Comparison of ENCODE assay signal across 22 cellular contexts in the genomic region with DNA sequence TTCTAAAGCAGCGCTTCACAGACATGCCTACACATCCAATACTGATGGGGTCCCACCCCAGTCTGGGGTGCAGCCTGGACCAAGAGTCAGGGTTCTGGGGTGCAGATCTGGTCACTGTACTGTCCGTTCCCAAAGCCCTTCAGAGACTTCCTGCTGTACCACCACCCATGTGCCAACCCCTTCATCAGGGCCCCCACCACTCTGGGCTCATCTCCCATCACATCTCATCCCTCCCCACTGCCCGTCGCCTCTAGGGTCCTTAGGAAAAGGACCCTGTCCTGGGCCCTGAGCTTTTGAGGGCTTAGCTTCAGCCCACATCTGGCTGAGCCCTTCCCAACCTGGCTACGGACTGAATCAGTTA. TPM values are rescaled to one million over a fixed set of nuclear protein-coding genes. Genes with fewer than 3 reads are reported as not detected.
A peak's percentile ranks its signal among the peaks of the same experiment; 100 is the strongest.
DNase-seq lines count a peak whose midpoint lies in the region; ATAC-seq and TF ChIP-seq lines count a peak whose summit lies in the region.
"Had no signal": no experiment of that assay in that cellular context is flagged by ENCODE, and none has a peak within 500 bp of the region (broad histone marks: within the 10 kb centered on the region; RNA-seq: fewer than 3 reads in every experiment).

No MANE protein-coding gene starts in this region.

- peaks cover 3% of the 10 kb centered on the region for H3K27me3 Mint-ChIP-seq in activated CD8-positive, alpha-beta T cell treated with anti-CD3 and anti-CD28 coated beads, Interleukin-2, amount 10 ng/mL, durations not matched to agents 7 days and 5 days (ENCODE audit: low read depth)
- no peaks in the 10 kb centered on the region for H3K27me3 Mint-ChIP-seq in activated CD8-positive, alpha-beta T cell treated with anti-CD3 and anti-CD28 coated beads for 36 hours
- H3K27me3 Mint-ChIP-seq in neural crest cell (ENCODE audit: low read depth), result no peaks in the 10 kb centered on the region
- H3K27me3 Mint-ChIP-seq: CD4-positive, alpha-beta memory T cell had no signal

- H3K9me3 ChIP-seq in adipocyte (ENCODE audit: control insufficient read depth, low read length), result peaks cover 6% of the 10 kb centered on the region
- H3K9me3 ChIP-seq: HAP-1, SJSA1 had no signal

- H3K4me1 Mint-ChIP-seq in activated CD8-positive, alpha-beta T cell treated with anti-CD3 and anti-CD28 coated beads, Interleukin-2, amount 10 ng/mL, durations not matched to agents 7 days and 5 days (ENCODE audit: low read depth), result peaks cover 16% of the 10 kb centered on the region
- H3K4me1 Mint-ChIP-seq in activated CD8-positive, alpha-beta T cell treated with anti-CD3 and anti-CD28 coated beads for 36 hours (ENCODE audit: low read depth), result peaks cover 4% of the 10 kb centered on the region
- peaks cover 57% of the 10 kb centered on the region for H3K4me1 Mint-ChIP-seq in neural crest cell
- H3K4me1 Mint-ChIP-seq: B cell; CD4-positive, alpha-beta memory T cell had no signal

- H3K27me3 ChIP-seq in adipocyte (replicated peaks; ENCODE audit: control insufficient read depth, insufficient read depth, low read length), result no peaks in the 10 kb centered on the region
- H3K27me3 ChIP-seq: SJSA1 had no signal

- CTCF ChIA-PET in activated CD8-positive, alpha-beta T cell treated with anti-CD3 and anti-CD28 coated beads, Interleukin-2, amount 10 ng/mL, durations not matched to agents 7 days and 5 days (lab: Charles Lee), result no interaction called here
- CTCF ChIA-PET in activated CD8-positive, alpha-beta T cell treated with anti-CD3 and anti-CD28 coated beads for 36 hours (lab: Charles Lee), result interaction anchor here (1.3 kb wide), 1 partner anchor 22 kb away, joined by 3 read pairs; no protein-coding TSS in a partner anchor

- peaks cover 6% of the 10 kb centered on the region for H3K36me3 Mint-ChIP-seq in activated CD8-positive, alpha-beta T cell treated with anti-CD3 and anti-CD28 coated beads, Interleukin-2, amount 10 ng/mL, durations not matched to agents 7 days and 5 days (ENCODE audit: low read depth)
- no peaks in the 10 kb centered on the region for H3K36me3 Mint-ChIP-seq in activated CD8-positive, alpha-beta T cell treated with anti-CD3 and anti-CD28 coated beads for 36 hours (ENCODE audit: low read depth)
- H3K36me3 Mint-ChIP-seq in neural crest cell (ENCODE audit: low read depth), result peaks cover 2% of the 10 kb centered on the region
- H3K36me3 Mint-ChIP-seq: CD4-positive, alpha-beta memory T cell had no signal

- intact Hi-C loops in activated CD8-positive, alpha-beta T cell treated with anti-CD3 and anti-CD28 coated beads for 36 hours (cut with micrococcal nuclease), result no loop called here
- intact Hi-C loops in sciatic nerve (cut with DNase I), result no loop called here

- H3K4me3 ChIP-seq in adipocyte (ENCODE audit: low read length), result peak overlapping the region; percentile 16
- H3K4me3 ChIP-seq: HAP-1, SJSA1 had no signal

- no peak for DNase-seq in activated CD8-positive, alpha-beta T cell treated with anti-CD3 and anti-CD28 coated beads, Interleukin-2, amount 10 ng/mL, durations not matched to agents 7 days and 5 days
- no peak for DNase-seq in activated CD8-positive, alpha-beta T cell treated with anti-CD3 and anti-CD28 coated beads for 36 hours
- no peak for DNase-seq in adipocyte (ENCODE audit: low read depth)
- no peak for DNase-seq in neural crest cell (ENCODE audit: low read depth, low spot score)
- no peak for DNase-seq in sciatic nerve (ENCODE audit: low spot score)
- DNase-seq: Calu3; CD4-positive, alpha-beta memory T cell; DMS53; NCI-H1048; NCI-H1436 treated with DMSO at 0.1 percent for 48 hours; NCI-H2029 treated with DMSO at 0.1 percent for 48 hours; NCI-H2171 treated with DMSO at 0.1 percent for 48 hours; NCI-H446 treated with DMSO at 0.1 percent for 48 hours; NCI-H774; PC-3 had no signal

- POLR2A ChIA-PET in activated CD8-positive, alpha-beta T cell treated with anti-CD3 and anti-CD28 coated beads, Interleukin-2, amount 10 ng/mL, durations not matched to agents 7 days and 5 days (lab: Charles Lee), result interaction anchor here (1.4 kb wide), 1 partner anchor 38 kb away, joined by 4 read pairs; a partner anchor contains a TSS
- POLR2A ChIA-PET in activated CD8-positive, alpha-beta T cell treated with anti-CD3 and anti-CD28 coated beads for 36 hours (lab: Charles Lee), result no interaction called here

- no peak overlapping the region for H3K4me3 Mint-ChIP-seq in activated CD8-positive, alpha-beta T cell treated with anti-CD3 and anti-CD28 coated beads, Interleukin-2, amount 10 ng/mL, durations not matched to agents 7 days and 5 days
- no peak overlapping the region for H3K4me3 Mint-ChIP-seq in activated CD8-positive, alpha-beta T cell treated with anti-CD3 and anti-CD28 coated beads for 36 hours
- H3K4me3 Mint-ChIP-seq in neural crest cell, result no peak overlapping the region
- H3K4me3 Mint-ChIP-seq: B cell; CD4-positive, alpha-beta memory T cell had no signal

- H3K27ac Mint-ChIP-seq in activated CD8-positive, alpha-beta T cell treated with anti-CD3 and anti-CD28 coated beads, Interleukin-2, amount 10 ng/mL, durations not matched to agents 7 days and 5 days, result peak overlapping the region; percentile 68
- no peak overlapping the region for H3K27ac Mint-ChIP-seq in activated CD8-positive, alpha-beta T cell treated with anti-CD3 and anti-CD28 coated beads for 36 hours
- H3K27ac Mint-ChIP-seq in neural crest cell (ENCODE audit: unreplicated experiment), result peak overlapping the region; percentile 27
- H3K27ac Mint-ChIP-seq: CD4-positive, alpha-beta memory T cell had no signal

- TF ChIP-seq CTCF in activated CD8-positive, alpha-beta T cell treated with anti-CD3 and anti-CD28 coated beads for 36 hours (IDR thresholded peaks at IDR 0.05), result no peak
- TF ChIP-seq CTCF in neural crest cell (conservative IDR thresholded peaks at IDR 0.05), result no peak

- H3K9me3 Mint-ChIP-seq in activated CD8-positive, alpha-beta T cell treated with anti-CD3 and anti-CD28 coated beads, Interleukin-2, amount 10 ng/mL, durations not matched to agents 7 days and 5 days (ENCODE audit: insufficient read depth), result no peaks in the 10 kb centered on the region
- no peaks in the 10 kb centered on the region for H3K9me3 Mint-ChIP-seq in activated CD8-positive, alpha-beta T cell treated with anti-CD3 and anti-CD28 coated beads for 36 hours
- H3K9me3 Mint-ChIP-seq in neural crest cell, result peaks cover 3% of the 10 kb centered on the region
- H3K9me3 Mint-ChIP-seq: CD4-positive, alpha-beta memory T cell had no signal

- H3K36me3 ChIP-seq in adipocyte (ENCODE audit: control insufficient read depth, insufficient read depth, low read length, severe bottlenecking), result no peaks in the 10 kb centered on the region
- H3K36me3 ChIP-seq: HAP-1, SJSA1 had no signal

- peaks cover 17% of the 10 kb centered on the region for H3K4me1 ChIP-seq in adipocyte (ENCODE audit: control insufficient read depth, insufficient read depth, low read length)
- H3K4me1 ChIP-seq: HAP-1, SJSA1 had no signal

- ATAC-seq in activated CD8-positive, alpha-beta T cell treated with anti-CD3 and anti-CD28 coated beads, Interleukin-2, amount 10 ng/mL, durations not matched to agents 7 days and 5 days, result no peak
- ATAC-seq in activated CD8-positive, alpha-beta T cell treated with anti-CD3 and anti-CD28 coated beads for 36 hours, result no peak
- peak; percentile 31 for ATAC-seq in sciatic nerve
- no peak for ATAC-seq in GM19452 (IDR thresholded peaks at IDR 0.05; ENCODE audit: unreplicated experiment)
- no peak for ATAC-seq in HG03432 (IDR thresholded peaks at IDR 0.05; ENCODE audit: unreplicated experiment)
- ATAC-seq in HG03565 (IDR thresholded peaks at IDR 0.05; ENCODE audit: unreplicated experiment), result no peak
- ATAC-seq: PC-3 had no signal

- peak overlapping the region; percentile 25 for H3K9ac ChIP-seq in adipocyte (ENCODE audit: low read length)
- H3K9ac ChIP-seq: KMS-11 had no signal

RNA-seq across cellular contexts. Expression of a gene that starts 37.9 kb away (rescaled TPM):
- total RNA-seq in activated CD8-positive, alpha-beta T cell treated with anti-CD3 and anti-CD28 coated beads, Interleukin-2, amount 10 ng/mL, durations not matched to agents 7 days and 5 days, result 100 to 1,000 TPM; 257 to 263 TPM
- total RNA-seq in activated CD8-positive, alpha-beta T cell treated with anti-CD3 and anti-CD28 coated beads for 36 hours, result 10 to 100 TPM; 85.7 to 91.6 TPM
- total RNA-seq in neural crest cell (44.1 and 46.1 TPM in 2 replicates), sciatic nerve (95.8 TPM)
